Comparison of ENCODE assay signal across 31 cellular contexts in genomic region chr2:12770569-12770968, GRCh38.
"Had no signal": no experiment of that assay in that cellular context is flagged by ENCODE, and none has a peak within 500 bp of the region (broad histone marks: within the 10 kb centered on the region; RNA-seq: fewer than 3 reads in every experiment).

No MANE protein-coding gene starts in this region.

- H3K36me3 ChIP-seq: esophagus squamous epithelium, heart right ventricle, neural progenitor cell, suprapubic skin, transverse colon, upper lobe of right lung, uterus had no signal

- H3K9ac ChIP-seq: neural progenitor cell, parathyroid adenoma had no signal

- H3K27ac Mint-ChIP-seq: memory B cell; mesothelial cell of epicardium; naive B cell; natural killer cell treated with Interleukin-12 subunit alpha and Interleukin-12 subunit beta and Interleukin-15 and Interleukin-18, amount 100 ng/mL, for 72 hours; neural progenitor cell; progenitor cell of endocrine pancreas; stimulated activated naive CD8-positive, alpha-beta T cell treated with anti-CD3 and anti-CD28 coated beads, Interleukin-15, amount 100 ng/mL, for 72 hours had no signal

- H3K36me3 Mint-ChIP-seq: mesothelial cell of epicardium; natural killer cell treated with Interleukin-12 subunit alpha and Interleukin-12 subunit beta and Interleukin-15 and Interleukin-18, amount 100 ng/mL, for 72 hours; neural progenitor cell had no signal

- H3K4me1 ChIP-seq: esophagus squamous epithelium, parathyroid adenoma, suprapubic skin, transverse colon, upper lobe of right lung, uterus had no signal

- H3K27ac ChIP-seq: coronary artery, esophagus squamous epithelium, neural progenitor cell, parathyroid adenoma, suprapubic skin, transverse colon, upper lobe of right lung, uterus had no signal

- ATAC-seq: left lobe of liver; mucosa of descending colon; natural killer cell treated with Interleukin-12 subunit alpha and Interleukin-12 subunit beta and Interleukin-15 and Interleukin-18, amount 100 ng/mL, for 72 hours; sciatic nerve; stimulated activated naive CD8-positive, alpha-beta T cell treated with anti-CD3 and anti-CD28 coated beads, Interleukin-15, amount 100 ng/mL, for 72 hours had no signal

- H3K4me3 Mint-ChIP-seq: memory B cell; mesothelial cell of epicardium; naive B cell; natural killer cell treated with Interleukin-12 subunit alpha and Interleukin-12 subunit beta and Interleukin-15 and Interleukin-18, amount 100 ng/mL, for 72 hours; neural progenitor cell; stimulated activated naive CD8-positive, alpha-beta T cell treated with anti-CD3 and anti-CD28 coated beads, Interleukin-15, amount 100 ng/mL, for 72 hours had no signal

- H3K4me3 ChIP-seq: coronary artery, esophagus squamous epithelium, heart right ventricle, lung, mucosa of descending colon, neural progenitor cell, smooth muscle cell, suprapubic skin, transverse colon, upper lobe of right lung, uterus had no signal

- H3K4me1 Mint-ChIP-seq: memory B cell had no signal

- H3K4me2 ChIP-seq: neural progenitor cell, smooth muscle cell had no signal

- DNase-seq: dermis blood vessel endothelial cell; effector memory CD4-positive, alpha-beta T cell; esophagus squamous epithelium; foreskin melanocyte; glutamatergic neuron; heart right ventricle; hippocampal formation; kidney; mucosa of descending colon; naive B cell; stimulated activated CD4-positive, alpha-beta T cell treated with anti-CD3 and anti-CD28 coated beads, Interleukin-12 subunit alpha, Interleukin-12 subunit beta, amount 100 ng/mL, for 4 hours; stimulated activated CD4-positive, alpha-beta T cell treated with anti-CD3 and anti-CD28 coated beads, Interleukin-1b, Interleukin-23, amount 100 ng/mL, for 48 hours; stimulated activated CD4-positive, alpha-beta T cell treated with anti-CD3 and anti-CD28 coated beads, Interleukin-4, amount 100 ng/mL, for 1 hour; stimulated activated CD8-positive, alpha-beta memory T cell treated with anti-CD3 and anti-CD28 coated beads, Interleukin-4, amount 100 ng/mL, for 48 hours; stimulated activated naive CD4-positive, alpha-beta T cell; stimulated activated naive CD8-positive, alpha-beta T cell treated with anti-CD3 and anti-CD28 coated beads, Interleukin-15, amount 100 ng/mL, for 72 hours; transverse colon; upper lobe of right lung; uterus had no signal

- H2AFZ ChIP-seq: neural progenitor cell, parathyroid adenoma had no signal

- H3K79me2 ChIP-seq: parathyroid adenoma had no signal

- H3K27me3 ChIP-seq: suprapubic skin, transverse colon, upper lobe of right lung, uterus had no signal

- H3K9me3 ChIP-seq: esophagus squamous epithelium, mucosa of descending colon, suprapubic skin, transverse colon, upper lobe of right lung, uterus had no signal

- H3K9me3 Mint-ChIP-seq: mesothelial cell of epicardium had no signal
